Comparison of ENCODE assay signal across 11 cellular contexts in the genomic region with DNA sequence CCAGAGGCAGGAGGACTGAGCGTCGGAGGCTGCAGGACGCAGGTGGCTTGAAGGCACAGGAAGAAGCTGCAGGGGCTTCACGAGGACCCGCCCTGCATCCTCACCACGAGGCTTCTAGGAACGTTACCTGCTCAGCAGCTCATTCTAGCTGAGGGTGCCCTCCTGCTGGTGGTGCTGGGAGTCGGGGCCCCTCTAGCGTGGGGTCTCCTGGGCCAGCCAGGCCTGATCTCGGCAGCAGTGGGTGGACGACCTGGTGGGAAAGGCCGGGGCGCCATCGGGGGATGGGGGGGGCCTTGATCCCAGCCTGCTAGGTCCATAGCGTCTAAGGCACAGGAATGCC.
"Had no signal": no experiment of that assay in that cellular context is flagged by ENCODE, and none has a peak within 500 bp of the region (broad histone marks: within the 10 kb centered on the region; RNA-seq: fewer than 3 reads in every experiment).

No MANE protein-coding gene starts in this region.

- H3K36me3 ChIP-seq: HAP-1 had no signal

- H3K27ac ChIP-seq: GM23248, HL-60 had no signal

- DNase-seq: GOT3, H7, HFFc6, IMR-90, KG1 had no signal

- ATAC-seq: HCT116, HepG2, K562 had no signal

- H3K4me1 ChIP-seq: HAP-1 had no signal

- H2AFZ ChIP-seq: GM23248 had no signal

- H3K9ac ChIP-seq: GM23248 had no signal

- H3K9me3 ChIP-seq: HAP-1 had no signal

- H3K4me3 ChIP-seq: GM23248, HAP-1, K562 had no signal
